In the genomic region with DNA sequence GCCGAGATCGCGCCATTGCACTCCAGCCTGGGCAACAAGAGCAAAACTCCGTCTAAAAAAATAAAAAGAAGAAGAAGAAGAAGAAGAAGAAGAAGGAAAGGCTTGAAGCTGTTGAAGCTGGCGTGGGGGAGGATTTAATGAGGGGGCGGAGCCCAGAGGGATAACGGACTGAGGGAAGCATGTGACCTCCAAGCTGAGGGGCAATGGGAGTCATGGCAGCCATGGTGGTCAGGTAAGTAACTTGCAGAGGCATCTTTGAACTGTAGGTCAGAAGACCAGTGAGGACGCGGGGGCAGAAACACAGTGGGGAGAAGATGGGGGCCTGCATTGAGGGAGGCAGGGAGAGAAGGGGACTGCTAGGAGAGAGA, we compare ENCODE assay signal across 8 cellular contexts. TPM values are rescaled to one million over a fixed set of nuclear protein-coding genes. Genes with fewer than 3 reads are reported as not detected.
A peak's percentile ranks its signal among the peaks of the same experiment; 100 is the strongest.
DNase-seq lines count a peak whose midpoint lies in the region; TF ChIP-seq lines count a peak whose summit lies in the region.

No MANE protein-coding gene starts in this region.

- H3K9me3 Mint-ChIP-seq in dendritic cell treated with granulocyte-macrophage colony-stimulating factor and Interleukin-4, amounts not matched to agents 40 ng/mL and 50 ng/mL, for 4 days: no peaks in the 10 kb centered on the region

- CTCF ChIA-PET in OCI-LY7 (lab: Charles Lee; ENCODE audit: unreplicated experiment): interaction anchor here (0.6 kb wide), 1 partner anchor 16 kb away, joined by 3 read pairs; no protein-coding TSS in a partner anchor

- no peaks in the 10 kb centered on the region for H3K79me2 ChIP-seq in OCI-LY7 (ENCODE audit: insufficient read depth, low read depth, low read length)

- peak overlapping the region; percentile 89 for H2AFZ ChIP-seq in OCI-LY7 (ENCODE audit: low read length)
- peak overlapping the region; percentile 65 for H2AFZ ChIP-seq in neuron (ENCODE audit: low read depth, low read length)

- peak overlapping the region; percentile 91 for H3K4me2 ChIP-seq in OCI-LY7 (ENCODE audit: low read length)

- no peaks in the 10 kb centered on the region for H3K9me3 ChIP-seq in OCI-LY7 (ENCODE audit: low read length)
- no peaks in the 10 kb centered on the region for H3K9me3 ChIP-seq in neuron (ENCODE audit: low read length)

- peak; percentile 19 for DNase-seq in activated T-cell treated with anti-CD3 and anti-CD28 coated beads for 48 hours (ENCODE audit: low read depth)
- no peak for DNase-seq in activated T-cell treated with anti-CD3 and anti-CD28 coated beads for 4 hours
- DNase-seq in OCI-LY7 (ENCODE audit: low spot score): peak; percentile 85
- DNase-seq in NCI-H128 (lab: John Stamatoyannopoulos, UW; ENCODE audit: unreplicated experiment): no peak
- no peak for DNase-seq in T1000 (lab: John Stamatoyannopoulos, UW)
- DNase-seq in ureter (ENCODE audit: low spot score): no peak

- H3K27ac ChIP-seq in OCI-LY7 (ENCODE audit: low read depth, low read length, poor library complexity, severe bottlenecking): peak overlapping the region; percentile 86

- POLR2A ChIA-PET in OCI-LY7 (lab: Charles Lee): interaction anchor here (0.9 kb wide), 2 partner anchors 21 to 224 kb away, joined by 3 read pairs; no protein-coding TSS in a partner anchor

- H3K36me3 ChIP-seq in OCI-LY7 (ENCODE audit: insufficient read depth, low read length) (no peaks in the 10 kb centered on the region), neuron (ENCODE audit: insufficient read depth, low read length) (no peaks in the 10 kb centered on the region)

- peaks cover 20% of the 10 kb centered on the region for H3K4me1 ChIP-seq in OCI-LY7 (ENCODE audit: insufficient read depth, low read length, poor library complexity, severe bottlenecking)
- H3K4me1 ChIP-seq in neuron (ENCODE audit: insufficient read depth, low read length): peaks cover 6% of the 10 kb centered on the region

- H3K4me3 Mint-ChIP-seq in dendritic cell treated with granulocyte-macrophage colony-stimulating factor and Interleukin-4, amounts not matched to agents 40 ng/mL and 50 ng/mL, for 4 days: peak overlapping the region; percentile 73

- H3K9me2 ChIP-seq in OCI-LY7 (ENCODE audit: insufficient read depth, low read length): no peaks in the 10 kb centered on the region

- no peaks in the 10 kb centered on the region for H4K20me1 ChIP-seq in OCI-LY7 (ENCODE audit: insufficient read depth, low read length)

- peaks cover 21% of the 10 kb centered on the region for H3K4me1 Mint-ChIP-seq in dendritic cell treated with granulocyte-macrophage colony-stimulating factor and Interleukin-4, amounts not matched to agents 40 ng/mL and 50 ng/mL, for 4 days (ENCODE audit: low read depth)

- H3K4me3 ChIP-seq in OCI-LY7 (ENCODE audit: low read depth, low read length, poor library complexity, severe bottlenecking) (peak overlapping the region; percentile 70), neuron (ENCODE audit: low read length) (peak overlapping the region; percentile 49)

- no peak for TF ChIP-seq CTCF in OCI-LY7 (conservative IDR thresholded peaks at IDR 0.05; ENCODE audit: low read length)

- H3K36me3 Mint-ChIP-seq in dendritic cell treated with granulocyte-macrophage colony-stimulating factor and Interleukin-4, amounts not matched to agents 40 ng/mL and 50 ng/mL, for 4 days (ENCODE audit: low read depth): peaks cover under 1% of the 10 kb centered on the region

- BruUV-seq in OCI-LY7 (replicated peaks; lab: Mats Ljungman, UMichigan): no TSS peak

- intact Hi-C loops in OCI-LY7 (cut with micrococcal nuclease; ENCODE audit: unreplicated experiment): loop anchor here (1.0 kb wide), 1 partner anchor 179 kb away; no protein-coding TSS in a partner anchor
- intact Hi-C loops in dendritic cell treated with granulocyte-macrophage colony-stimulating factor and Interleukin-4, amounts not matched to agents 40 ng/mL and 50 ng/mL, for 4 days (cut with micrococcal nuclease): loop anchor here (5.0 kb wide), 1 partner anchor 92 kb away; no protein-coding TSS in a partner anchor

- H3K27ac Mint-ChIP-seq in dendritic cell treated with granulocyte-macrophage colony-stimulating factor and Interleukin-4, amounts not matched to agents 40 ng/mL and 50 ng/mL, for 4 days: peak overlapping the region; percentile 15

- H3K27me3 Mint-ChIP-seq in dendritic cell treated with granulocyte-macrophage colony-stimulating factor and Interleukin-4, amounts not matched to agents 40 ng/mL and 50 ng/mL, for 4 days: peaks cover 57% of the 10 kb centered on the region

- peaks cover under 1% of the 10 kb centered on the region for H3K27me3 ChIP-seq in neuron (ENCODE audit: insufficient read depth, low read length)

RNA-seq across cellular contexts. Expression of gene TMEM160, which starts 13.3 kb away (rescaled TPM):
- 82.3 and 105 TPM in 2 replicates for total RNA-seq in OCI-LY7 (2014; rRNA removed; shearing (Covaris generic))
- total RNA-seq in OCI-LY7 (2022) (42.5 and 44.8 TPM in 2 replicates), ureter (15.5 TPM)

RNA-seq across cellular contexts. Expression of gene NPAS1, which starts 15.5 kb away (rescaled TPM):
- 3.4 and 3.5 TPM in 2 replicates for total RNA-seq in OCI-LY7 (2014; rRNA removed; shearing (Covaris generic))
- 8.4 and 14.1 TPM in 2 replicates for total RNA-seq in OCI-LY7 (2022)
- not detected for total RNA-seq in ureter

Comparison
In these comparisons a context has a peak if more than half of its experiments do, and no peak if none do; other contexts are left out.
1. DNase-seq: peak in activated T-cell treated with anti-CD3 and anti-CD28 coated beads for 48 hours (single experiment) and OCI-LY7 (single experiment); none in activated T-cell treated with anti-CD3 and anti-CD28 coated beads for 4 hours (single experiment), NCI-H128 (single experiment), T1000 (single experiment) and ureter (single experiment).